ENCODE assay signal across 8 cellular contexts in the genomic region with DNA sequence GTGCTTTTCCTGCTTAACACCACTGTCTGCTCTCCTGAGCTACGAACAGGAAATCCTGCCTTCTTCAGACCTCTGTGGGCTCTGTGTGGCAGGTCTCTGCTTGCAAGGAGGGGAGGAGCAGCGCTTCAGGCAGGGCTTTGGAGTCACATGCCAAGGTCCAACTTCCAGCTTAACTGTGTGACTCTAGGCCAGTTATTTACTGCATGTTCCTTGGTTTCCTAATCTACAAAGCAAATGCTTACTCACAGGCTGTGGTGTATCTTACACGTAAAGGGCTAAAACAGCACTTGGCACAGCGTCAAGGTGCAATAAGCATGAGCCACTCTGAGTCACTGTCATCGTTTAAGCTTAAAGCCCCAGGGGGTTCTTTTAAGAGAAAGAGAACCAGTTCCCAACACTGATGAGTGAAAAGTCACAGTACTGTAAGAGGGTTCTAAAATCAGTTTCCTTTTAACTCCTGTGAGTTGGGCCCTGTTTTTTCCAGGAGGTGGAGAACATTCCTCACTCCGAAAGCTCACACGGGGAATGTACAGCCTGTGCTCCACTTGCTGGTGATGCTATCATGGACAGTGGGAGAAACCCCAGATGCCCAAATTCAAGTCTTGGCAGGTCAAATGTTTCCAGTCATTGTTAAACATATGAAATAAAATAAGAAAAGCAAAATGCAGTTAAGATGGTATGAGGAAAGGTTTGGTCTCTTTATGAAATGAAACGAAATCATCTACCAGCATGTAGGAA. TPM values are rescaled to one million over a fixed set of nuclear protein-coding genes. Genes with fewer than 3 reads are reported as not detected.
A peak's percentile ranks its signal among the peaks of the same experiment; 100 is the strongest.
DNase-seq lines count a peak whose midpoint lies in the region; ATAC-seq, FAIRE-seq and TF ChIP-seq lines count a peak whose summit lies in the region.

No MANE protein-coding gene starts in this region.

- H3K9me3 ChIP-seq in CD4-positive, alpha-beta T cell (ENCODE audit: control insufficient read depth, low read length), result no peaks in the 10 kb centered on the region
- no peaks in the 10 kb centered on the region for H3K9me3 ChIP-seq in right lobe of liver

- H3K4me1 ChIP-seq in right lobe of liver, result peaks cover 0 to 32% (median 16%) of the 10 kb centered on the region in 4 donors

- no peak overlapping the region for H3K27ac ChIP-seq in CD4-positive, alpha-beta T cell (ENCODE audit: low read depth, low read length)
- H3K27ac ChIP-seq in right lobe of liver, result peak overlapping the region; percentile 81 to 90 (median 88)

- no peak overlapping the region for H3K27ac Mint-ChIP-seq in CD4-positive, alpha-beta T cell

- CTCF ChIA-PET in CD4-positive, alpha-beta T cell (lab: Charles Lee), result no interaction called here

- peak; percentile 91 for FAIRE-seq in HTR-8/SVneo (lab: Jason Lieb, UNC)
- peak; percentile 98 for FAIRE-seq in bronchial epithelial cell (lab: Jason Lieb, UNC)
- FAIRE-seq in D721Med (lab: Jason Lieb, UNC), result no peak

- H3K4me1 Mint-ChIP-seq in CD4-positive, alpha-beta T cell (ENCODE audit: low read depth), result peaks cover 38% of the 10 kb centered on the region

- peaks cover 49% of the 10 kb centered on the region for H3K36me3 Mint-ChIP-seq in CD4-positive, alpha-beta T cell (ENCODE audit: low read depth)

- TF ChIP-seq POLR2A in right lobe of liver (IDR thresholded peaks at IDR 0.05), result peak; percentile 55

- peak; percentile 77 for ATAC-seq in CD4-positive, alpha-beta T cell (ENCODE audit: poor library complexity)
- ATAC-seq in GM19468 (IDR thresholded peaks at IDR 0.05; ENCODE audit: extremely low read depth, unreplicated experiment), result peak; percentile 50
- peak; percentile 80 to 90 (median 87) for ATAC-seq in right lobe of liver

- no peak overlapping the region for H3K4me3 Mint-ChIP-seq in CD4-positive, alpha-beta T cell

- intact Hi-C loops in CD4-positive, alpha-beta T cell (cut with DNase I, micrococcal nuclease), result no loop called here
- intact Hi-C loops in right lobe of liver (cut with DNase I), result no loop called here

- no peak for TF ChIP-seq CTCF in CD4-positive, alpha-beta T cell (IDR thresholded peaks at IDR 0.05)
- TF ChIP-seq CTCF in bronchial epithelial cell (IDR thresholded peaks at IDR 0.05; ENCODE audit: insufficient read depth, low read length, severe bottlenecking) (no peak), right lobe of liver (IDR thresholded peaks at IDR 0.05) (no peak), D721Med (IDR thresholded peaks at IDR 0.05; ENCODE audit: insufficient read depth, missing control alignments) (no peak)

- H3K27me3 Mint-ChIP-seq in CD4-positive, alpha-beta T cell, result no peaks in the 10 kb centered on the region

- H3K27me3 ChIP-seq in CD4-positive, alpha-beta T cell (ENCODE audit: control insufficient read depth, insufficient read depth, low read length), result no peaks in the 10 kb centered on the region
- H3K27me3 ChIP-seq in bronchial epithelial cell (ENCODE audit: control insufficient read depth, insufficient read depth, low read length) (no peaks in the 10 kb centered on the region), right lobe of liver (no peaks in the 10 kb centered on the region)

- 11% methylated on average over 8 of the region's 8 CpGs for WGBS in right lobe of liver (ENCODE audit: insufficient coverage, low coverage, low lambda C conversion rate, missing lambda C conversion rate)

- POLR2A ChIA-PET in CD4-positive, alpha-beta T cell (lab: Charles Lee), result interaction anchor here (0.8 kb wide), 3 partner anchors 12 to 77 kb away, joined by 3 to 4 read pairs (median 3); no protein-coding TSS in a partner anchor

- peak in 6 of 10 experiments; percentile 6 to 48 (median 32) for DNase-seq in CD4-positive, alpha-beta T cell
- DNase-seq in HTR-8/SVneo (ENCODE audit: insufficient read length, low spot score) (peak; percentile 97), T1000 (lab: John Stamatoyannopoulos, UW) (peak; percentile 85), bronchial epithelial cell (ENCODE audit: low read depth) (peak; percentile 100), right lobe of liver (peak; percentile 83 to 88 (median 85)), D721Med (ENCODE audit: insufficient read length, low spot score) (no peak)
- peak; percentile 68 for DNase-seq in stimulated activated CD8-positive, alpha-beta memory T cell treated with anti-CD3 and anti-CD28 coated beads, Interleukin-4, amount 100 ng/mL, for 48 hours

- peaks cover 1% of the 10 kb centered on the region for H3K36me3 ChIP-seq in bronchial epithelial cell (ENCODE audit: control insufficient read depth, insufficient read depth, low read length)
- H3K36me3 ChIP-seq in right lobe of liver, result peaks cover 0 to 6% (median 2%) of the 10 kb centered on the region in 4 donors

- H3K4me3 ChIP-seq in bronchial epithelial cell (ENCODE audit: low read depth, low read length), result no peak overlapping the region
- H3K4me3 ChIP-seq in right lobe of liver, result peak overlapping the region in 2 of 3 donors; percentile 14 to 29

- no peaks in the 10 kb centered on the region for H3K9me3 Mint-ChIP-seq in CD4-positive, alpha-beta T cell

RNA-seq across cellular contexts. Expression of gene BCAR1, which starts 54.1 kb away (rescaled TPM):
- under 1 TPM; 0.08 to 0.17 TPM for total RNA-seq in CD4-positive, alpha-beta T cell
- total RNA-seq in bronchial epithelial cell (32.5 and 44.2 TPM in 2 replicates), right lobe of liver (100 to 1,000 TPM in 1 of 6 experiments, 10 to 100 TPM in 5; 29.2 to 108 (median 51.2) TPM)

Comparison
In these comparisons a context has a peak if more than half of its experiments do, and no peak if none do; other contexts are left out.
1. RNA of gene BCAR1, which starts 54.1 kb away (total RNA-seq): 29.2 to 108 TPM in right lobe of liver and 32.5 to 44.2 TPM in bronchial epithelial cell; 0.08 to 0.17 TPM in CD4-positive, alpha-beta T cell; every median in the first group is over 10 times any median in the second.
2. Peak in every context shown above with its lines, with median percentiles within 50 percentile points of each other: ATAC-seq.